13 cellular contexts compared by ENCODE assay signal in genomic region chr1:28653870-28654269, GRCh38. TPM values are rescaled to one million over a fixed set of nuclear protein-coding genes. Genes with fewer than 3 reads are reported as not detected.
A peak's percentile ranks its signal among the peaks of the same experiment; 100 is the strongest.
DNase-seq lines count a peak whose midpoint lies in the region; TF ChIP-seq lines count a peak whose summit lies in the region.
"Not testable (repeated sequence)": the region's sequence is repeated elsewhere in the genome, so short reads cannot be mapped to it uniquely, and the experiment has no call there.
"Had no signal": no experiment of that assay in that cellular context is flagged by ENCODE, and none has a peak within 500 bp of the region (broad histone marks: within the 10 kb centered on the region; RNA-seq: fewer than 3 reads in every experiment).

No MANE protein-coding gene starts in this region.

- TF ChIP-seq CTCF in AG10803 (conservative IDR thresholded peaks at IDR 0.05; ENCODE audit: low read length) (peak; percentile 44), GM12864 (IDR thresholded peaks at IDR 0.05; ENCODE audit: low read depth, low read length, missing control alignments) (peak; percentile 15), astrocyte of the spinal cord (IDR thresholded peaks at IDR 0.05; ENCODE audit: low read depth, low read length) (peak; percentile 36), progenitor cell of endocrine pancreas (IDR thresholded peaks at IDR 0.05; ENCODE audit: unreplicated experiment) (peak; percentile 38)

- not testable (repeated sequence) for H3K27me3 ChIP-seq in MG63

- not testable (repeated sequence) for H3K4me3 Mint-ChIP-seq in progenitor cell of endocrine pancreas (ENCODE audit: low read depth)

- H3K27ac Mint-ChIP-seq in progenitor cell of endocrine pancreas = not testable (repeated sequence)

- not testable (repeated sequence) for H3K27me3 Mint-ChIP-seq in progenitor cell of endocrine pancreas

- not testable (repeated sequence) for H3K36me3 ChIP-seq in MG63

- peak; percentile 37 for DNase-seq in AG10803 (ENCODE audit: low read depth)
- not testable (repeated sequence) for DNase-seq in GM12864 (ENCODE audit: low read depth); astrocyte of the spinal cord (ENCODE audit: low read depth, low spot score); progenitor cell of endocrine pancreas (ENCODE audit: low spot score, unreplicated experiment)
- DNase-seq in MG63 = peak; percentile 22
- DNase-seq in RPMI7951 (ENCODE audit: low read depth) = peak; percentile 58
- DNase-seq in fibroblast of gingiva (ENCODE audit: low read depth) = peak; percentile 31
- DNase-seq in left kidney (ENCODE audit: low read depth, low spot score) = peak; percentile 66

- not testable (repeated sequence) for H3K4me3 ChIP-seq in AG10803 (ENCODE audit: low read length); GM12864 (ENCODE audit: low read depth, low read length); MG63; astrocyte of the spinal cord (ENCODE audit: low read depth, low read length)

- not testable (repeated sequence) for H3K9me3 Mint-ChIP-seq in progenitor cell of endocrine pancreas (ENCODE audit: low read depth)

- H3K4me1 Mint-ChIP-seq in progenitor cell of endocrine pancreas (ENCODE audit: low read depth) = not testable (repeated sequence)

- not testable (repeated sequence) for H3K9me3 ChIP-seq in MG63

- H3K36me3 Mint-ChIP-seq in progenitor cell of endocrine pancreas (ENCODE audit: insufficient read depth) = not testable (repeated sequence)

- in situ Hi-C loops in astrocyte of the spinal cord (cut with HindIII; ENCODE audit: low sequenced_read_pairs) = not testable (repeated sequence)

RNA-seq across cellular contexts. Expression of gene RNU11, which starts 5.5 kb away (rescaled TPM):
- total RNA-seq in MG63 (2014; rRNA removed; shearing (Covaris generic); ENCODE audit: low replicate concordance) = not detected in 2 replicates
- not detected in 2 replicates for total RNA-seq in RPMI7951 (2014; rRNA removed; shearing (Covaris generic))
- total RNA-seq in progenitor cell of endocrine pancreas = not detected in 2 replicates
- total RNA-seq: cerebellum, mucosa of gallbladder, pulmonary artery endothelial cell, T-cell, thoracic aorta had no signal

RNA-seq across cellular contexts. Expression of gene TAF12, which starts 11.0 kb away (rescaled TPM):
- total RNA-seq in MG63 (2014; rRNA removed; shearing (Covaris generic); ENCODE audit: low replicate concordance) = 33.3 and 64.1 TPM in 2 replicates
- total RNA-seq in RPMI7951 (2014; rRNA removed; shearing (Covaris generic)) = 47.9 and 58.5 TPM in 2 replicates
- total RNA-seq in progenitor cell of endocrine pancreas = 18.2 and 20.1 TPM in 2 replicates

RNA-seq across cellular contexts. Expression of gene GMEB1, which starts 14.7 kb away (rescaled TPM):
- total RNA-seq in MG63 (2014; rRNA removed; shearing (Covaris generic); ENCODE audit: low replicate concordance) = 4.3 and 7.8 TPM in 2 replicates
- total RNA-seq in RPMI7951 (2014; rRNA removed; shearing (Covaris generic)) = 4.9 and 8.2 TPM in 2 replicates
- total RNA-seq in progenitor cell of endocrine pancreas = 18.5 and 18.8 TPM in 2 replicates
